ENCODE assay signal across 24 cellular contexts in genomic region chr2:22253171-22253570, GRCh38.
"Had no signal": no experiment of that assay in that cellular context is flagged by ENCODE, and none has a peak within 500 bp of the region (broad histone marks: within the 10 kb centered on the region; RNA-seq: fewer than 3 reads in every experiment).

No MANE protein-coding gene starts in this region.

- DNase-seq: activated CD4-positive, alpha-beta T cell treated with anti-CD3 and anti-CD28 coated beads for 48 hours; activated CD4-positive, alpha-beta T cell treated with anti-CD3 and anti-CD28 coated beads, Interleukin-2, amount 50 U/mL, for 4 hours; activated CD4-positive, CD25-positive, alpha-beta regulatory T cell treated with anti-CD3 and anti-CD28 coated beads, Interleukin-2, amount 50 U/mL, for 72 hours; activated CD8-positive, alpha-beta memory T cell treated with anti-CD3 and anti-CD28 coated beads, Interleukin-2, amount 50 U/mL, for 48 hours; activated CD8-positive, alpha-beta T cell treated with anti-CD3 and anti-CD28 coated beads, Interleukin-2, amount 10 ng/mL, durations not matched to agents 7 days and 5 days; activated effector memory CD4-positive, alpha-beta T cell treated with Interleukin-2 at 50 U/mL for 16 hours; activated naive CD4-positive, alpha-beta T cell; activated T-cell treated with anti-CD3 and anti-CD28 coated beads, Interleukin-2, amount 50 U/mL, for 1 hour; aorta; MG63; NCI-H1105; NCI-H1436; NCI-H1694 treated with DMSO at 0.1 percent for 48 hours; NCI-H2029 treated with DMSO at 0.1 percent for 48 hours; NCI-H526; NCI-H774; NK-92 treated with Interleukin-12 subunit alpha and Interleukin-12 subunit beta, amount 100 ng/mL, for 24 hours; Peyer's patch; Right ventricle myocardium superior had no signal

- H3K4me3 ChIP-seq: MG63, Peyer's patch, SJSA1 had no signal

- H3K4me1 Mint-ChIP-seq: activated naive CD4-positive, alpha-beta T cell treated with anti-CD3 and anti-CD28 coated beads, Interleukin-2, amount 50 U/mL, for 24 hours had no signal

- H3K36me3 ChIP-seq: MG63, Peyer's patch, SJSA1 had no signal

- H3K4me1 ChIP-seq: Peyer's patch, SJSA1 had no signal

- H3K27ac ChIP-seq: Peyer's patch, RWPE1, SJSA1 had no signal

- H3K27me3 ChIP-seq: MG63, Peyer's patch, SJSA1 had no signal

- H3K27me3 Mint-ChIP-seq: activated naive CD4-positive, alpha-beta T cell treated with anti-CD3 and anti-CD28 coated beads, Interleukin-2, amount 50 U/mL, for 24 hours had no signal

- H3K27ac Mint-ChIP-seq: activated CD8-positive, alpha-beta T cell treated with anti-CD3 and anti-CD28 coated beads, Interleukin-2, amount 10 ng/mL, durations not matched to agents 7 days and 5 days; activated naive CD4-positive, alpha-beta T cell treated with anti-CD3 and anti-CD28 coated beads, Interleukin-2, amount 50 U/mL, for 24 hours; brain; T-helper 1 cell treated with Interleukin-12 subunit alpha and Interleukin-12 subunit beta and Interleukin-4 antibody, amounts not matched to agents 30 μg/mL and 1 μg/mL, for 36 hours had no signal

- H3K36me3 Mint-ChIP-seq: activated naive CD4-positive, alpha-beta T cell treated with anti-CD3 and anti-CD28 coated beads, Interleukin-2, amount 50 U/mL, for 24 hours; brain had no signal

- H3K4me3 Mint-ChIP-seq: activated CD8-positive, alpha-beta T cell treated with anti-CD3 and anti-CD28 coated beads, Interleukin-2, amount 10 ng/mL, durations not matched to agents 7 days and 5 days; activated naive CD4-positive, alpha-beta T cell treated with anti-CD3 and anti-CD28 coated beads, Interleukin-2, amount 50 U/mL, for 24 hours; brain; T-helper 1 cell treated with Interleukin-12 subunit alpha and Interleukin-12 subunit beta and Interleukin-4 antibody, amounts not matched to agents 30 μg/mL and 1 μg/mL, for 36 hours had no signal

- ATAC-seq: activated CD8-positive, alpha-beta T cell treated with anti-CD3 and anti-CD28 coated beads, Interleukin-2, amount 10 ng/mL, durations not matched to agents 7 days and 5 days had no signal

- H3K9me3 ChIP-seq: MG63, Peyer's patch, SJSA1 had no signal
